Comparison of ENCODE assay signal across 8 cellular contexts in the genomic region with DNA sequence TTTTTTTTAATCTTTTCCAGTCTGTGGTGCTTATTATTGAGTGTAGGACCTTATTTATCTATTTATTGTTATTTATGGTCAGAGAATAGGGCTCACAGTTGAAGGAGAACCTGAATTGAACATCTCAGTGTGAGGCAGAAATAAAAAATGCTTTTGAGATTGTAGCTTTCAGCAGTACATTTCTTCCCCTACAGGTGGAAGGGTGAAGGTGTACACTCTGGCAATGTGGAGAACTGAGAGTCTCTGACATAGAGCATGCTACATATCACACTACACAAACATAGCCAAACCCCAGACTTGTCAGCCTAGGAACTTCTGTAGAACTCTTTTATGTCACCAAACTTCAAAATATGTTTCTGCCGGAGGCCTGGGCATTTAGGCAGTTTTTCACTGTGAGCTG.
DNase-seq lines count a peak whose midpoint lies in the region; ATAC-seq and TF ChIP-seq lines count a peak whose summit lies in the region.

No MANE protein-coding gene starts in this region.

- H2AFZ ChIP-seq in smooth muscle cell (ENCODE audit: low read depth) = no peak overlapping the region

- H3K4me2 ChIP-seq in smooth muscle cell = no peak overlapping the region

- H3K4me3 ChIP-seq in smooth muscle cell = no peak overlapping the region

- H3K9me3 ChIP-seq in smooth muscle cell (replicated peaks; ENCODE audit: low read depth) = no peaks in the 10 kb centered on the region

- no peaks in the 10 kb centered on the region for H4K20me1 ChIP-seq in smooth muscle cell (ENCODE audit: low read depth)

- H3K9me3 Mint-ChIP-seq in activated naive CD4-positive, alpha-beta T cell treated with anti-CD3 and anti-CD28 coated beads for 36 hours = no peaks in the 10 kb centered on the region
- no peaks in the 10 kb centered on the region for H3K9me3 Mint-ChIP-seq in activated naive CD4-positive, alpha-beta T cell treated with anti-CD3 and anti-CD28 coated beads, Interleukin-2, amount 50 U/mL, for 72 hours

- DNase-seq in activated naive CD4-positive, alpha-beta T cell treated with anti-CD3 and anti-CD28 coated beads for 36 hours = peak; percentile 30
- DNase-seq in activated naive CD4-positive, alpha-beta T cell treated with anti-CD3 and anti-CD28 coated beads, Interleukin-2, amount 50 U/mL, for 72 hours (ENCODE audit: low spot score in 2 of 2) = no peak
- no peak for DNase-seq in smooth muscle cell (lab: John Stamatoyannopoulos, UW; ENCODE audit: unreplicated experiment)
- DNase-seq in NK-92 (lab: John Stamatoyannopoulos, UW; ENCODE audit: unreplicated experiment) = no peak
- no peak for DNase-seq in head of caudate nucleus

- H3K36me3 ChIP-seq in smooth muscle cell (ENCODE audit: low read depth) = peaks cover 3% of the 10 kb centered on the region

- H3K36me3 Mint-ChIP-seq in activated naive CD4-positive, alpha-beta T cell treated with anti-CD3 and anti-CD28 coated beads for 36 hours (ENCODE audit: low read depth) = peaks cover 4% of the 10 kb centered on the region
- peaks cover 0 to 17% of the 10 kb centered on the region in 2 donors for H3K36me3 Mint-ChIP-seq in activated naive CD4-positive, alpha-beta T cell treated with anti-CD3 and anti-CD28 coated beads, Interleukin-2, amount 50 U/mL, for 72 hours

- no peaks in the 10 kb centered on the region for H3K4me1 ChIP-seq in smooth muscle cell (ENCODE audit: low read depth)

- peak; percentile 73 for TF ChIP-seq CTCF in VCaP (conservative IDR thresholded peaks at IDR 0.05)
- peak; percentile 13 for TF ChIP-seq CTCF in smooth muscle cell (IDR thresholded peaks at IDR 0.05; ENCODE audit: borderline replicate concordance, insufficient read depth, poor library complexity, severe bottlenecking)

- peaks cover 6% of the 10 kb centered on the region for H3F3A ChIP-seq in smooth muscle cell (ENCODE audit: low read depth)

- CTCF ChIA-PET in activated naive CD4-positive, alpha-beta T cell treated with anti-CD3 and anti-CD28 coated beads for 36 hours (lab: Charles Lee) = interaction anchor here (0.7 to 2.6 kb wide), 10 partner anchors 9 to 163 kb away, joined by 3 to 19 read pairs (median 4); no protein-coding TSS in a partner anchor

- no peak overlapping the region for H3K9ac ChIP-seq in smooth muscle cell (ENCODE audit: low read depth)

- intact Hi-C loops in activated naive CD4-positive, alpha-beta T cell treated with anti-CD3 and anti-CD28 coated beads for 36 hours (cut with micrococcal nuclease) = loop anchor here (5.0 to 10.0 kb wide), 6 partner anchors 214 to 1139 kb away; a partner anchor contains a TSS
- intact Hi-C loops in head of caudate nucleus (cut with DNase I) = no loop called here

- no peaks in the 10 kb centered on the region for H3K27me3 Mint-ChIP-seq in activated naive CD4-positive, alpha-beta T cell treated with anti-CD3 and anti-CD28 coated beads for 36 hours (ENCODE audit: low read depth)

- peak overlapping the region; percentile 72 for H3K27ac ChIP-seq in VCaP
- no peak overlapping the region for H3K27ac ChIP-seq in smooth muscle cell (ENCODE audit: low read depth)

- H3K4me1 Mint-ChIP-seq in activated naive CD4-positive, alpha-beta T cell treated with anti-CD3 and anti-CD28 coated beads for 36 hours (ENCODE audit: low read depth) = peaks cover 63% of the 10 kb centered on the region

- H3K4me3 Mint-ChIP-seq in activated naive CD4-positive, alpha-beta T cell treated with anti-CD3 and anti-CD28 coated beads for 36 hours = no peak overlapping the region

- no peaks in the 10 kb centered on the region for H3K27me3 ChIP-seq in smooth muscle cell (ENCODE audit: low read depth)

- H3K79me2 ChIP-seq in smooth muscle cell (ENCODE audit: low read depth) = peaks cover 26% of the 10 kb centered on the region

- no peak overlapping the region for H3K27ac Mint-ChIP-seq in activated naive CD4-positive, alpha-beta T cell treated with anti-CD3 and anti-CD28 coated beads for 36 hours
- H3K27ac Mint-ChIP-seq in activated naive CD4-positive, alpha-beta T cell treated with anti-CD3 and anti-CD28 coated beads, Interleukin-2, amount 50 U/mL, for 72 hours = peak overlapping the region in 1 of 2 donors; percentile 60

- 97% methylated on average over 1 of the region's 1 CpG for WGBS in smooth muscle cell (ENCODE audit: low lambda C conversion rate)

- no peak for ATAC-seq in activated naive CD4-positive, alpha-beta T cell treated with anti-CD3 and anti-CD28 coated beads, Interleukin-2, amount 50 U/mL, for 72 hours
- peak; percentile 91 for ATAC-seq in HG02973 (IDR thresholded peaks at IDR 0.05; ENCODE audit: unreplicated experiment)
- no peak for ATAC-seq in HG02610 (IDR thresholded peaks at IDR 0.05; ENCODE audit: unreplicated experiment)
